Comparison of ENCODE assay signal across 2 cellular contexts in the genomic region with DNA sequence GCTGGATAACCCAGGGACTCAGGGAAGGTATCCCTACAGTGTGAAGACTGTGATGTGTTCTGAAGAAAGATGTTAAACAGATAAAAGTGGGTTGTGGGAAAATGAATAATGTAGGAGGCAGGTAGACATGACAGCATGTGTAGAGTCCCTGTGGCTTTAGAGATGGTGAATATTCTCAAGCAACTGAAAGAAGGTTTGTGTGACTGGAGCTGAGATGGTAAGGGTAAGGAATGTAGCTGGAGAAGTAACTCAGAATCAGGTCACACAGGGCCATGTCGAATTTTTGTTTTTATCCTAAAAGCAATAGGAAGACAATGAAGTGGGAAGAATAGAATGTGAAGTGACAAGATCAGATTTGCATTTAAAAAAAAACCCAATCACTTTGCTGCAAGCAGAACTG.
TF ChIP-seq lines count a peak whose summit lies in the region.

No MANE protein-coding gene starts in this region.

TF ChIP-seq in WTC11, 78 proteins besides CTCF, POLR2A, EP300 and RAD21 (continues in another document):
- TF ChIP-seq ZNF232 (CRISPR knock-in tag; IDR thresholded peaks at IDR 0.05) (no peak), ZNF317 (CRISPR knock-in tag; IDR thresholded peaks at IDR 0.05; ENCODE audit: borderline replicate concordance, low read depth) (no peak), CREM (CRISPR knock-in tag; IDR thresholded peaks at IDR 0.05) (no peak), ATF1 (CRISPR knock-in tag; IDR thresholded peaks at IDR 0.05) (no peak), SMAD4 (CRISPR knock-in tag; IDR thresholded peaks at IDR 0.05) (no peak), SOX15 (CRISPR knock-in tag; IDR thresholded peaks at IDR 0.05) (no peak), ZNF671 (CRISPR knock-in tag; IDR thresholded peaks at IDR 0.05) (no peak), ESRRA (CRISPR knock-in tag; IDR thresholded peaks at IDR 0.05; ENCODE audit: borderline replicate concordance) (no peak), CREB1 (CRISPR knock-in tag; IDR thresholded peaks at IDR 0.05) (no peak), ZNF423 (CRISPR knock-in tag; IDR thresholded peaks at IDR 0.05) (no peak)
- TF ChIP-seq, protein P1, sequence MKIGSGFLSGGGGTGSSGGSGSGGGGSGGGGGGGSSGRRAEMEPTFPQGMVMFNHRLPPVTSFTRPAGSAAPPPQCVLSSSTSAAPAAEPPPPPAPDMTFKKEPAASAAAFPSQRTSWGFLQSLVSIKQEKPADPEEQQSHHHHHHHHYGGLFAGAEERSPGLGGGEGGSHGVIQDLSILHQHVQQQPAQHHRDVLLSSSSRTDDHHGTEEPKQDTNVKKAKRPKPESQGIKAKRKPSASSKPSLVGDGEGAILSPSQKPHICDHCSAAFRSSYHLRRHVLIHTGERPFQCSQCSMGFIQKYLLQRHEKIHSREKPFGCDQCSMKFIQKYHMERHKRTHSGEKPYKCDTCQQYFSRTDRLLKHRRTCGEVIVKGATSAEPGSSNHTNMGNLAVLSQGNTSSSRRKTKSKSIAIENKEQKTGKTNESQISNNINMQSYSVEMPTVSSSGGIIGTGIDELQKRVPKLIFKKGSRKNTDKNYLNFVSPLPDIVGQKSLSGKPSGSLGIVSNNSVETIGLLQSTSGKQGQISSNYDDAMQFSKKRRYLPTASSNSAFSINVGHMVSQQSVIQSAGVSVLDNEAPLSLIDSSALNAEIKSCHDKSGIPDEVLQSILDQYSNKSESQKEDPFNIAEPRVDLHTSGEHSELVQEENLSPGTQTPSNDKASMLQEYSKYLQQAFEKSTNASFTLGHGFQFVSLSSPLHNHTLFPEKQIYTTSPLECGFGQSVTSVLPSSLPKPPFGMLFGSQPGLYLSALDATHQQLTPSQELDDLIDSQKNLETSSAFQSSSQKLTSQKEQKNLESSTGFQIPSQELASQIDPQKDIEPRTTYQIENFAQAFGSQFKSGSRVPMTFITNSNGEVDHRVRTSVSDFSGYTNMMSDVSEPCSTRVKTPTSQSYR (CRISPR knock-in tag; IDR thresholded peaks at IDR 0.05): no peak
- TF ChIP-seq, protein P2, sequence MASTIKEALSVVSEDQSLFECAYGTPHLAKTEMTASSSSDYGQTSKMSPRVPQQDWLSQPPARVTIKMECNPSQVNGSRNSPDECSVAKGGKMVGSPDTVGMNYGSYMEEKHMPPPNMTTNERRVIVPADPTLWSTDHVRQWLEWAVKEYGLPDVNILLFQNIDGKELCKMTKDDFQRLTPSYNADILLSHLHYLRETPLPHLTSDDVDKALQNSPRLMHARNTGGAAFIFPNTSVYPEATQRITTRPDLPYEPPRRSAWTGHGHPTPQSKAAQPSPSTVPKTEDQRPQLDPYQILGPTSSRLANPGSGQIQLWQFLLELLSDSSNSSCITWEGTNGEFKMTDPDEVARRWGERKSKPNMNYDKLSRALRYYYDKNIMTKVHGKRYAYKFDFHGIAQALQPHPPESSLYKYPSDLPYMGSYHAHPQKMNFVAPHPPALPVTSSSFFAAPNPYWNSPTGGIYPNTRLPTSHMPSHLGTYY (CRISPR knock-in tag; IDR thresholded peaks at IDR 0.05): no peak
- TF ChIP-seq, protein P3, sequence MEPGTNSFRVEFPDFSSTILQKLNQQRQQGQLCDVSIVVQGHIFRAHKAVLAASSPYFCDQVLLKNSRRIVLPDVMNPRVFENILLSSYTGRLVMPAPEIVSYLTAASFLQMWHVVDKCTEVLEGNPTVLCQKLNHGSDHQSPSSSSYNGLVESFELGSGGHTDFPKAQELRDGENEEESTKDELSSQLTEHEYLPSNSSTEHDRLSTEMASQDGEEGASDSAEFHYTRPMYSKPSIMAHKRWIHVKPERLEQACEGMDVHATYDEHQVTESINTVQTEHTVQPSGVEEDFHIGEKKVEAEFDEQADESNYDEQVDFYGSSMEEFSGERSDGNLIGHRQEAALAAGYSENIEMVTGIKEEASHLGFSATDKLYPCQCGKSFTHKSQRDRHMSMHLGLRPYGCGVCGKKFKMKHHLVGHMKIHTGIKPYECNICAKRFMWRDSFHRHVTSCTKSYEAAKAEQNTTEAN (CRISPR knock-in tag; IDR thresholded peaks at IDR 0.05): no peak
- TF ChIP-seq, protein P4, sequence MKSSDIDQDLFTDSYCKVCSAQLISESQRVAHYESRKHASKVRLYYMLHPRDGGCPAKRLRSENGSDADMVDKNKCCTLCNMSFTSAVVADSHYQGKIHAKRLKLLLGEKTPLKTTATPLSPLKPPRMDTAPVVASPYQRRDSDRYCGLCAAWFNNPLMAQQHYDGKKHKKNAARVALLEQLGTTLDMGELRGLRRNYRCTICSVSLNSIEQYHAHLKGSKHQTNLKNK (CRISPR knock-in tag; IDR thresholded peaks at IDR 0.05): no peak
- TF ChIP-seq, protein P5, sequence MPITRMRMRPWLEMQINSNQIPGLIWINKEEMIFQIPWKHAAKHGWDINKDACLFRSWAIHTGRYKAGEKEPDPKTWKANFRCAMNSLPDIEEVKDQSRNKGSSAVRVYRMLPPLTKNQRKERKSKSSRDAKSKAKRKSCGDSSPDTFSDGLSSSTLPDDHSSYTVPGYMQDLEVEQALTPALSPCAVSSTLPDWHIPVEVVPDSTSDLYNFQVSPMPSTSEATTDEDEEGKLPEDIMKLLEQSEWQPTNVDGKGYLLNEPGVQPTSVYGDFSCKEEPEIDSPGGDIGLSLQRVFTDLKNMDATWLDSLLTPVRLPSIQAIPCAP (CRISPR knock-in tag; IDR thresholded peaks at IDR 0.05): no peak
- TF ChIP-seq, protein P6, sequence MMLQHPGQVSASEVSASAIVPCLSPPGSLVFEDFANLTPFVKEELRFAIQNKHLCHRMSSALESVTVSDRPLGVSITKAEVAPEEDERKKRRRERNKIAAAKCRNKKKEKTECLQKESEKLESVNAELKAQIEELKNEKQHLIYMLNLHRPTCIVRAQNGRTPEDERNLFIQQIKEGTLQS (CRISPR knock-in tag; conservative IDR thresholded peaks at IDR 0.05): no peak
- TF ChIP-seq, protein P7, sequence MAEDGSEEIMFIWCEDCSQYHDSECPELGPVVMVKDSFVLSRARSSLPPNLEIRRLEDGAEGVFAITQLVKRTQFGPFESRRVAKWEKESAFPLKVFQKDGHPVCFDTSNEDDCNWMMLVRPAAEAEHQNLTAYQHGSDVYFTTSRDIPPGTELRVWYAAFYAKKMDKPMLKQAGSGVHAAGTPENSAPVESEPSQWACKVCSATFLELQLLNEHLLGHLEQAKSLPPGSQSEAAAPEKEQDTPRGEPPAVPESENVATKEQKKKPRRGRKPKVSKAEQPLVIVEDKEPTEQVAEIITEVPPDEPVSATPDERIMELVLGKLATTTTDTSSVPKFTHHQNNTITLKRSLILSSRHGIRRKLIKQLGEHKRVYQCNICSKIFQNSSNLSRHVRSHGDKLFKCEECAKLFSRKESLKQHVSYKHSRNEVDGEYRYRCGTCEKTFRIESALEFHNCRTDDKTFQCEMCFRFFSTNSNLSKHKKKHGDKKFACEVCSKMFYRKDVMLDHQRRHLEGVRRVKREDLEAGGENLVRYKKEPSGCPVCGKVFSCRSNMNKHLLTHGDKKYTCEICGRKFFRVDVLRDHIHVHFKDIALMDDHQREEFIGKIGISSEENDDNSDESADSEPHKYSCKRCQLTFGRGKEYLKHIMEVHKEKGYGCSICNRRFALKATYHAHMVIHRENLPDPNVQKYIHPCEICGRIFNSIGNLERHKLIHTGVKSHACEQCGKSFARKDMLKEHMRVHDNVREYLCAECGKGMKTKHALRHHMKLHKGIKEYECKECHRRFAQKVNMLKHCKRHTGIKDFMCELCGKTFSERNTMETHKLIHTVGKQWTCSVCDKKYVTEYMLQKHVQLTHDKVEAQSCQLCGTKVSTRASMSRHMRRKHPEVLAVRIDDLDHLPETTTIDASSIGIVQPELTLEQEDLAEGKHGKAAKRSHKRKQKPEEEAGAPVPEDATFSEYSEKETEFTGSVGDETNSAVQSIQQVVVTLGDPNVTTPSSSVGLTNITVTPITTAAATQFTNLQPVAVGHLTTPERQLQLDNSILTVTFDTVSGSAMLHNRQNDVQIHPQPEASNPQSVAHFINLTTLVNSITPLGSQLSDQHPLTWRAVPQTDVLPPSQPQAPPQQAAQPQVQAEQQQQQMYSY (CRISPR knock-in tag; IDR thresholded peaks at IDR 0.05): no peak

TF ChIP-seq in H1, 55 proteins besides CTCF, POLR2A, EP300 and RAD21 (continues in another document):
- TF ChIP-seq, protein P8, sequence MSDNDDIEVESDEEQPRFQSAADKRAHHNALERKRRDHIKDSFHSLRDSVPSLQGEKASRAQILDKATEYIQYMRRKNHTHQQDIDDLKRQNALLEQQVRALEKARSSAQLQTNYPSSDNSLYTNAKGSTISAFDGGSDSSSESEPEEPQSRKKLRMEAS (IDR thresholded peaks at IDR 0.05): no peak
- no peak for TF ChIP-seq MAFK (IDR thresholded peaks at IDR 0.05; ENCODE audit: low read depth, low read length)
- no peak for TF ChIP-seq SRF (IDR thresholded peaks at IDR 0.05; ENCODE audit: low read depth, low read length)
- TF ChIP-seq, protein P9, sequence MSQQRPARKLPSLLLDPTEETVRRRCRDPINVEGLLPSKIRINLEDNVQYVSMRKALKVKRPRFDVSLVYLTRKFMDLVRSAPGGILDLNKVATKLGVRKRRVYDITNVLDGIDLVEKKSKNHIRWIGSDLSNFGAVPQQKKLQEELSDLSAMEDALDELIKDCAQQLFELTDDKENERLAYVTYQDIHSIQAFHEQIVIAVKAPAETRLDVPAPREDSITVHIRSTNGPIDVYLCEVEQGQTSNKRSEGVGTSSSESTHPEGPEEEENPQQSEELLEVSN (IDR thresholded peaks at IDR 0.05): no peak
- no peak for TF ChIP-seq SIRT6 (IDR thresholded peaks at IDR 0.05; ENCODE audit: low read length)
- TF ChIP-seq, protein P6 (IDR thresholded peaks at IDR 0.05; ENCODE audit: insufficient read depth, low read depth, low read length): no peak
- TF ChIP-seq RFX5 (IDR thresholded peaks at IDR 0.05; ENCODE audit: borderline replicate concordance, low read depth, low read length): no peak
- TF ChIP-seq HDAC6 (IDR thresholded peaks at IDR 0.05; ENCODE audit: low read depth, low read length): no peak
- TF ChIP-seq RXRA (IDR thresholded peaks at IDR 0.05; ENCODE audit: insufficient read depth, low read depth, low read length): no peak
- TF ChIP-seq POU5F1 (IDR thresholded peaks at IDR 0.05; ENCODE audit: low read depth, low read length): no peak
- no peak for TF ChIP-seq YY1 (IDR thresholded peaks at IDR 0.05; ENCODE audit: low read depth, low read length)
- no peak for TF ChIP-seq EGR1 (IDR thresholded peaks at IDR 0.05; ENCODE audit: borderline replicate concordance, low read depth, low read length)
- TF ChIP-seq CHD1 (IDR thresholded peaks at IDR 0.05; ENCODE audit: low read depth, low read length): no peak
- no peak for TF ChIP-seq JUND (IDR thresholded peaks at IDR 0.05; ENCODE audit: low read length)
- TF ChIP-seq, protein P10, sequence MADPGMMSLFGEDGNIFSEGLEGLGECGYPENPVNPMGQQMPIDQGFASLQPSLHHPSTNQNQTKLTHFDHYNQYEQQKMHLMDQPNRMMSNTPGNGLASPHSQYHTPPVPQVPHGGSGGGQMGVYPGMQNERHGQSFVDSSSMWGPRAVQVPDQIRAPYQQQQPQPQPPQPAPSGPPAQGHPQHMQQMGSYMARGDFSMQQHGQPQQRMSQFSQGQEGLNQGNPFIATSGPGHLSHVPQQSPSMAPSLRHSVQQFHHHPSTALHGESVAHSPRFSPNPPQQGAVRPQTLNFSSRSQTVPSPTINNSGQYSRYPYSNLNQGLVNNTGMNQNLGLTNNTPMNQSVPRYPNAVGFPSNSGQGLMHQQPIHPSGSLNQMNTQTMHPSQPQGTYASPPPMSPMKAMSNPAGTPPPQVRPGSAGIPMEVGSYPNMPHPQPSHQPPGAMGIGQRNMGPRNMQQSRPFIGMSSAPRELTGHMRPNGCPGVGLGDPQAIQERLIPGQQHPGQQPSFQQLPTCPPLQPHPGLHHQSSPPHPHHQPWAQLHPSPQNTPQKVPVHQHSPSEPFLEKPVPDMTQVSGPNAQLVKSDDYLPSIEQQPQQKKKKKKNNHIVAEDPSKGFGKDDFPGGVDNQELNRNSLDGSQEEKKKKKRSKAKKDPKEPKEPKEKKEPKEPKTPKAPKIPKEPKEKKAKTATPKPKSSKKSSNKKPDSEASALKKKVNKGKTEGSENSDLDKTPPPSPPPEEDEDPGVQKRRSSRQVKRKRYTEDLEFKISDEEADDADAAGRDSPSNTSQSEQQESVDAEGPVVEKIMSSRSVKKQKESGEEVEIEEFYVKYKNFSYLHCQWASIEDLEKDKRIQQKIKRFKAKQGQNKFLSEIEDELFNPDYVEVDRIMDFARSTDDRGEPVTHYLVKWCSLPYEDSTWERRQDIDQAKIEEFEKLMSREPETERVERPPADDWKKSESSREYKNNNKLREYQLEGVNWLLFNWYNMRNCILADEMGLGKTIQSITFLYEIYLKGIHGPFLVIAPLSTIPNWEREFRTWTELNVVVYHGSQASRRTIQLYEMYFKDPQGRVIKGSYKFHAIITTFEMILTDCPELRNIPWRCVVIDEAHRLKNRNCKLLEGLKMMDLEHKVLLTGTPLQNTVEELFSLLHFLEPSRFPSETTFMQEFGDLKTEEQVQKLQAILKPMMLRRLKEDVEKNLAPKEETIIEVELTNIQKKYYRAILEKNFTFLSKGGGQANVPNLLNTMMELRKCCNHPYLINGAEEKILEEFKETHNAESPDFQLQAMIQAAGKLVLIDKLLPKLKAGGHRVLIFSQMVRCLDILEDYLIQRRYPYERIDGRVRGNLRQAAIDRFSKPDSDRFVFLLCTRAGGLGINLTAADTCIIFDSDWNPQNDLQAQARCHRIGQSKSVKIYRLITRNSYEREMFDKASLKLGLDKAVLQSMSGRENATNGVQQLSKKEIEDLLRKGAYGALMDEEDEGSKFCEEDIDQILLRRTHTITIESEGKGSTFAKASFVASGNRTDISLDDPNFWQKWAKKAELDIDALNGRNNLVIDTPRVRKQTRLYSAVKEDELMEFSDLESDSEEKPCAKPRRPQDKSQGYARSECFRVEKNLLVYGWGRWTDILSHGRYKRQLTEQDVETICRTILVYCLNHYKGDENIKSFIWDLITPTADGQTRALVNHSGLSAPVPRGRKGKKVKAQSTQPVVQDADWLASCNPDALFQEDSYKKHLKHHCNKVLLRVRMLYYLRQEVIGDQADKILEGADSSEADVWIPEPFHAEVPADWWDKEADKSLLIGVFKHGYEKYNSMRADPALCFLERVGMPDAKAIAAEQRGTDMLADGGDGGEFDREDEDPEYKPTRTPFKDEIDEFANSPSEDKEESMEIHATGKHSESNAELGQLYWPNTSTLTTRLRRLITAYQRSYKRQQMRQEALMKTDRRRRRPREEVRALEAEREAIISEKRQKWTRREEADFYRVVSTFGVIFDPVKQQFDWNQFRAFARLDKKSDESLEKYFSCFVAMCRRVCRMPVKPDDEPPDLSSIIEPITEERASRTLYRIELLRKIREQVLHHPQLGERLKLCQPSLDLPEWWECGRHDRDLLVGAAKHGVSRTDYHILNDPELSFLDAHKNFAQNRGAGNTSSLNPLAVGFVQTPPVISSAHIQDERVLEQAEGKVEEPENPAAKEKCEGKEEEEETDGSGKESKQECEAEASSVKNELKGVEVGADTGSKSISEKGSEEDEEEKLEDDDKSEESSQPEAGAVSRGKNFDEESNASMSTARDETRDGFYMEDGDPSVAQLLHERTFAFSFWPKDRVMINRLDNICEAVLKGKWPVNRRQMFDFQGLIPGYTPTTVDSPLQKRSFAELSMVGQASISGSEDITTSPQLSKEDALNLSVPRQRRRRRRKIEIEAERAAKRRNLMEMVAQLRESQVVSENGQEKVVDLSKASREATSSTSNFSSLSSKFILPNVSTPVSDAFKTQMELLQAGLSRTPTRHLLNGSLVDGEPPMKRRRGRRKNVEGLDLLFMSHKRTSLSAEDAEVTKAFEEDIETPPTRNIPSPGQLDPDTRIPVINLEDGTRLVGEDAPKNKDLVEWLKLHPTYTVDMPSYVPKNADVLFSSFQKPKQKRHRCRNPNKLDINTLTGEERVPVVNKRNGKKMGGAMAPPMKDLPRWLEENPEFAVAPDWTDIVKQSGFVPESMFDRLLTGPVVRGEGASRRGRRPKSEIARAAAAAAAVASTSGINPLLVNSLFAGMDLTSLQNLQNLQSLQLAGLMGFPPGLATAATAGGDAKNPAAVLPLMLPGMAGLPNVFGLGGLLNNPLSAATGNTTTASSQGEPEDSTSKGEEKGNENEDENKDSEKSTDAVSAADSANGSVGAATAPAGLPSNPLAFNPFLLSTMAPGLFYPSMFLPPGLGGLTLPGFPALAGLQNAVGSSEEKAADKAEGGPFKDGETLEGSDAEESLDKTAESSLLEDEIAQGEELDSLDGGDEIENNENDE (IDR thresholded peaks at IDR 0.05; ENCODE audit: insufficient replicate concordance, low read length): no peak
- no peak for TF ChIP-seq EZH2 (IDR thresholded peaks at IDR 0.05; ENCODE audit: low read depth, low read length, severe bottlenecking)
- TF ChIP-seq BACH1 (IDR thresholded peaks at IDR 0.05; ENCODE audit: low read length): no peak
